In the genomic region with DNA sequence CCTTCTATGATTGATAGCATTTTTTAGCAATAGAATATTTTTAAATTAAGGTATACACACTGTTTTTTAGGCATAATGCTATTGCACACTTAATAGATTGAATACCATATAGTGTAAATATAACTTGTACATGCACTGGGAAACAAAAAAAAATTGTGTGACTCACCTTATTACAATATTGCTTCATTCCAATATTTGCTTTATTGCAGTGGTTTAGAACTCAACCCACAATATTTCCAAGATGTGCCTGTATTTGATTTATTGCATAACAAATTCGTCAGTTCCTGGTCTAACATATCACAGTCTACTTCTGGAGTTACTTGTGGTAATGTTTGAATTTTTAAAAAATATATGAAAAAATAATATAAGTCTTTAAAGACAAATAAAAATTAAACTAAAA, we compare ENCODE assay signal across 39 cellular contexts. TPM values are rescaled to one million over a fixed set of nuclear protein-coding genes. Genes with fewer than 3 reads are reported as not detected.
DNase-seq lines count a peak whose midpoint lies in the region; ATAC-seq, FAIRE-seq and TF ChIP-seq lines count a peak whose summit lies in the region.
"Had no signal": no experiment of that assay in that cellular context is flagged by ENCODE, and none has a peak within 500 bp of the region (broad histone marks: within the 10 kb centered on the region; RNA-seq: fewer than 3 reads in every experiment).

No MANE protein-coding gene starts in this region.

- H3K27me3 Mint-ChIP-seq in stimulated activated memory B cell treated with anti-CD40 and anti-IgM and Interleukin-4, amounts not matched to agents 10 μg/mL and 1 μg/mL and 100 μg/mL, for 72 hours = no peaks in the 10 kb centered on the region
- H3K27me3 Mint-ChIP-seq: activated CD8-positive, alpha-beta memory T cell treated with anti-CD3 and anti-CD28 coated beads, Interleukin-2, amount 10 ng/mL, durations not matched to agents 7 days and 5 days; activated naive CD4-positive, alpha-beta T cell treated with anti-CD3 and anti-CD28 coated beads, Interleukin-2, amount 10 ng/mL, durations not matched to agents 7 days and 5 days; naive B cell had no signal

- no peak overlapping the region for H3K9ac ChIP-seq in mammary epithelial cell (ENCODE audit: insufficient read depth, low read length)
- no peak overlapping the region for H3K9ac ChIP-seq in HepG2 (ENCODE audit: insufficient read depth, low read depth, low read length)
- H3K9ac ChIP-seq: BLaER1 had no signal

- no peaks in the 10 kb centered on the region for H3K36me3 Mint-ChIP-seq in stimulated activated memory B cell treated with anti-CD40 and anti-IgM and Interleukin-4, amounts not matched to agents 10 μg/mL and 1 μg/mL and 100 μg/mL, for 72 hours
- H3K36me3 Mint-ChIP-seq: activated CD8-positive, alpha-beta memory T cell treated with anti-CD3 and anti-CD28 coated beads, Interleukin-2, amount 10 ng/mL, durations not matched to agents 7 days and 5 days; activated naive CD4-positive, alpha-beta T cell treated with anti-CD3 and anti-CD28 coated beads, Interleukin-2, amount 10 ng/mL, durations not matched to agents 7 days and 5 days; naive B cell had no signal

- H3K36me3 ChIP-seq in mammary epithelial cell (ENCODE audit: insufficient read depth, low read length) (no peaks in the 10 kb centered on the region), HepG2 (replicated peaks in 1 of 2; ENCODE audit: control insufficient read depth in 1 of 2, insufficient read depth in 2 of 2, low read length in 2 of 2) (no peaks in the 10 kb centered on the region)
- H3K36me3 ChIP-seq: BLaER1, left lung, prostate gland, sigmoid colon, vagina had no signal

- no peaks in the 10 kb centered on the region for H3K79me2 ChIP-seq in mammary epithelial cell (ENCODE audit: insufficient read depth, low read length)
- H3K79me2 ChIP-seq in HepG2 (ENCODE audit: insufficient read depth, low read length) = no peaks in the 10 kb centered on the region

- H3K27ac ChIP-seq in mammary epithelial cell (ENCODE audit: insufficient read depth, low read depth, low read length) = no peak overlapping the region
- no peak overlapping the region for H3K27ac ChIP-seq in HepG2 (ENCODE audit: extremely low read length, insufficient read depth, low read length)
- H3K27ac ChIP-seq: BLaER1, left lung, prostate gland, sigmoid colon, testis, vagina had no signal

- no TSS peak for BruUV-seq in mammary epithelial cell (replicated peaks; lab: Mats Ljungman, UMichigan)
- BruUV-seq in HepG2 (replicated peaks; lab: Mats Ljungman, UMichigan) = no TSS peak

- POLR2A ChIA-PET in HepG2 (lab: Yijun Ruan, JAX) = no interaction called here

- TF ChIP-seq CTCF in AG10803 (conservative IDR thresholded peaks at IDR 0.05; ENCODE audit: low read length) (no peak), mammary epithelial cell (conservative IDR thresholded peaks at IDR 0.05 in 1 of 2, IDR thresholded peaks at IDR 0.05 in 1 of 2; ENCODE audit: extremely low read depth in 1 of 2, insufficient read depth in 1 of 2, low read depth in 1 of 2, low read length in 2 of 2) (no peak), HepG2 (CRISPR knock-in tag; IDR thresholded peaks at IDR 0.05) (no peak)

- DNase-seq in AG10803 (ENCODE audit: low read depth) = peak; percentile 67
- peak; percentile 86 for DNase-seq in HCEC 1CT
- peak; percentile 60 for DNase-seq in mammary epithelial cell
- DNase-seq in HepG2 (ENCODE audit: low spot score) = peak; percentile 5
- DNase-seq in AG20443 (ENCODE audit: low spot score) = no peak
- DNase-seq in dermis blood vessel endothelial cell = no peak
- DNase-seq: activated CD4-positive, alpha-beta T cell treated with anti-CD3 and anti-CD28 coated beads, Interleukin-2, amount 50 U/mL, for 1 hour; activated CD8-positive, alpha-beta memory T cell treated with anti-CD3 and anti-CD28 coated beads, Interleukin-2, amount 10 ng/mL, durations not matched to agents 7 days and 5 days; activated naive CD4-positive, alpha-beta T cell treated with anti-CD3 and anti-CD28 coated beads, Interleukin-2, amount 10 ng/mL, durations not matched to agents 7 days and 5 days; activated T-cell treated with anti-CD3 and anti-CD28 coated beads, Interleukin-2, amount 50 U/mL, for 72 hours; amygdala; Caco-2; DND-41; effector CD8-positive, alpha-beta T cell; GOT3; hippocampal formation; immature natural killer cell; left lung; naive B cell; NCI-H1105; NCI-H187 treated with DMSO at 0.1 percent for 48 hours; NCI-H2171 treated with DMSO at 0.1 percent for 48 hours; NCI-H526; SIG-M5; sigmoid colon; stimulated activated CD4-positive, alpha-beta T cell treated with anti-CD3 and anti-CD28 coated beads, Interleukin-15, amount 100 ng/mL, for 24 hours; stimulated activated naive CD4-positive, alpha-beta T cell treated with Interleukin-2 at 50 U/mL for 16 hours; SW 1271; T1000; testis had no signal

- ATAC-seq in HepG2 (no peak), HG03571 (IDR thresholded peaks at IDR 0.05; ENCODE audit: unreplicated experiment) (no peak)
- no peak for ATAC-seq in stimulated activated memory B cell treated with anti-CD40 and anti-IgM and Interleukin-4, amounts not matched to agents 10 μg/mL and 1 μg/mL and 100 μg/mL, for 72 hours
- ATAC-seq: activated CD8-positive, alpha-beta memory T cell treated with anti-CD3 and anti-CD28 coated beads, Interleukin-2, amount 10 ng/mL, durations not matched to agents 7 days and 5 days; activated T-cell treated with anti-CD3 and anti-CD28 coated beads, Interleukin-2, amount 50 U/mL, for 72 hours; left lung; Panc1 had no signal

- FAIRE-seq in HepG2 (lab: Jason Lieb, UNC) = no peak
- FAIRE-seq: GM12891 had no signal

- H2AFZ ChIP-seq in mammary epithelial cell (ENCODE audit: low read depth, low read length) (no peak overlapping the region), HepG2 (ENCODE audit: low read length) (no peak overlapping the region)

- no peaks in the 10 kb centered on the region for H3K4me1 Mint-ChIP-seq in stimulated activated memory B cell treated with anti-CD40 and anti-IgM and Interleukin-4, amounts not matched to agents 10 μg/mL and 1 μg/mL and 100 μg/mL, for 72 hours
- H3K4me1 Mint-ChIP-seq: activated CD8-positive, alpha-beta memory T cell treated with anti-CD3 and anti-CD28 coated beads, Interleukin-2, amount 10 ng/mL, durations not matched to agents 7 days and 5 days; activated naive CD4-positive, alpha-beta T cell treated with anti-CD3 and anti-CD28 coated beads, Interleukin-2, amount 10 ng/mL, durations not matched to agents 7 days and 5 days; immature natural killer cell; naive B cell had no signal

- H3K4me1 ChIP-seq in mammary epithelial cell (ENCODE audit: insufficient read depth, low read length) (peaks cover 13% of the 10 kb centered on the region), HepG2 (ENCODE audit: insufficient read depth, low read length) (peaks cover 63% of the 10 kb centered on the region)
- H3K4me1 ChIP-seq: BLaER1, left lung, prostate gland, testis, vagina had no signal

- 0% methylated on average over 1 of the region's 1 CpG for WGBS in mammary epithelial cell (ENCODE audit: low coverage, missing lambda C conversion rate)
- 49% methylated on average over 1 of the region's 1 CpG for WGBS in HepG2 (ENCODE audit: low lambda C conversion rate)

- in situ Hi-C loops in mammary epithelial cell (cut with MboI; ENCODE audit: low sequenced_read_pairs in 2 of 2) (no loop called here), HepG2 (cut with HindIII; ENCODE audit: extremely low pct_ligation_motif_present, low pct_unique_long_range_greater_than_20kb) (no loop called here)

- no peak overlapping the region for H3K4me3 Mint-ChIP-seq in stimulated activated memory B cell treated with anti-CD40 and anti-IgM and Interleukin-4, amounts not matched to agents 10 μg/mL and 1 μg/mL and 100 μg/mL, for 72 hours
- H3K4me3 Mint-ChIP-seq: activated CD8-positive, alpha-beta memory T cell treated with anti-CD3 and anti-CD28 coated beads, Interleukin-2, amount 10 ng/mL, durations not matched to agents 7 days and 5 days; activated naive CD4-positive, alpha-beta T cell treated with anti-CD3 and anti-CD28 coated beads, Interleukin-2, amount 10 ng/mL, durations not matched to agents 7 days and 5 days; activated T-cell treated with anti-CD3 and anti-CD28 coated beads, Interleukin-2, amount 50 U/mL, for 72 hours; immature natural killer cell; naive B cell had no signal

- no peaks in the 10 kb centered on the region for H3K9me3 Mint-ChIP-seq in stimulated activated memory B cell treated with anti-CD40 and anti-IgM and Interleukin-4, amounts not matched to agents 10 μg/mL and 1 μg/mL and 100 μg/mL, for 72 hours
- H3K9me3 Mint-ChIP-seq: activated naive CD4-positive, alpha-beta T cell treated with anti-CD3 and anti-CD28 coated beads, Interleukin-2, amount 10 ng/mL, durations not matched to agents 7 days and 5 days had no signal

- no peak for TF ChIP-seq RAD21 in HepG2 (CRISPR knock-in tag; IDR thresholded peaks at IDR 0.05)

- no peaks in the 10 kb centered on the region for H3K9me3 ChIP-seq in mammary epithelial cell (replicated peaks; ENCODE audit: insufficient read depth, low read length)
- H3K9me3 ChIP-seq in HepG2 (ENCODE audit: low read length) = no peaks in the 10 kb centered on the region
- H3K9me3 ChIP-seq: BLaER1, Caco-2, left lung, prostate gland, sigmoid colon, testis, vagina had no signal

- dilution Hi-C loops in mammary epithelial cell (cut with HindIII; ENCODE audit: low sequenced_read_pairs) = no loop called here

- CTCF ChIA-PET in mammary epithelial cell (lab: Charles Lee; ENCODE audit: low non-redundant PET) (no interaction called here), HepG2 (lab: Yijun Ruan, JAX; ENCODE audit: low intra/inter-chr PET ratio, low total read pairs) (no interaction called here)

- H3K27me3 ChIP-seq in mammary epithelial cell (ENCODE audit: insufficient read depth, low read length) (no peaks in the 10 kb centered on the region), HepG2 (ENCODE audit: control insufficient read depth in 1 of 2, insufficient read depth in 2 of 2, low read length in 2 of 2) (no peaks in the 10 kb centered on the region)
- H3K27me3 ChIP-seq: BLaER1, left lung, sigmoid colon, testis, vagina had no signal

- H3K4me3 ChIP-seq in AG10803 (ENCODE audit: low read length) = no peak overlapping the region
- no peak overlapping the region for H3K4me3 ChIP-seq in mammary epithelial cell (replicated peaks in 1 of 3; ENCODE audit: insufficient read depth in 1 of 3, low read depth in 2 of 3, low read length in 3 of 3)
- H3K4me3 ChIP-seq in HepG2 (replicated peaks in 1 of 3; ENCODE audit: insufficient read depth in 1 of 3, low read depth in 2 of 3, low read length in 3 of 3) = no peak overlapping the region
- H3K4me3 ChIP-seq: BLaER1, left lung, prostate gland, sigmoid colon, testis, vagina had no signal

- H3K4me2 ChIP-seq in mammary epithelial cell (ENCODE audit: insufficient read depth, low read depth, low read length) = peak overlapping the region; percentile 42
- H3K4me2 ChIP-seq in HepG2 (ENCODE audit: low read depth, low read length) = no peak overlapping the region
- H3K4me2 ChIP-seq: BLaER1 had no signal

- TF ChIP-seq EP300 in HepG2 (IDR thresholded peaks at IDR 0.05; ENCODE audit: low read depth in 2 of 2, low read length in 2 of 2) (0 out of 4 replicates have a peak, but pooled peaks of 1 of the 2 experiments have one; percentile 20), HepG2 (CRISPR knock-in tag; IDR thresholded peaks at IDR 0.05; ENCODE audit: borderline replicate concordance) (no peak)

- H4K20me1 ChIP-seq in mammary epithelial cell (ENCODE audit: insufficient read depth, low read length) (no peaks in the 10 kb centered on the region), HepG2 (ENCODE audit: insufficient read depth, low read length) (no peaks in the 10 kb centered on the region)
- H4K20me1 ChIP-seq: BLaER1 had no signal

- H3K27ac Mint-ChIP-seq in stimulated activated memory B cell treated with anti-CD40 and anti-IgM and Interleukin-4, amounts not matched to agents 10 μg/mL and 1 μg/mL and 100 μg/mL, for 72 hours = no peak overlapping the region
- H3K27ac Mint-ChIP-seq: activated CD8-positive, alpha-beta memory T cell treated with anti-CD3 and anti-CD28 coated beads, Interleukin-2, amount 10 ng/mL, durations not matched to agents 7 days and 5 days; activated naive CD4-positive, alpha-beta T cell treated with anti-CD3 and anti-CD28 coated beads, Interleukin-2, amount 10 ng/mL, durations not matched to agents 7 days and 5 days; activated T-cell treated with anti-CD3 and anti-CD28 coated beads, Interleukin-2, amount 50 U/mL, for 72 hours; immature natural killer cell; naive B cell had no signal

- intact Hi-C loops in mammary epithelial cell (cut with micrococcal nuclease) = no loop called here
- intact Hi-C loops in HepG2 (cut with micrococcal nuclease; ENCODE audit: unreplicated experiment) = no loop called here

- TF ChIP-seq POLR2A in HepG2 (IDR thresholded peaks at IDR 0.05; ENCODE audit: insufficient read depth in 1 of 2, low read depth in 2 of 2, low read length in 2 of 2) = no peak

RNA-seq across cellular contexts. Expression of a gene that starts 41.9 kb away (rescaled TPM):
- total RNA-seq in mammary epithelial cell = not detected
- not detected for polyA plus RNA-seq in mammary epithelial cell
- not detected for polyA minus RNA-seq in mammary epithelial cell
- not detected in 2 replicates for total RNA-seq in HepG2 (2016; rRNA removed; fragmentation: Illumina TruSeq; extraction: Trizol)
- total RNA-seq in HepG2 (2016; cell fraction: cytosol; rRNA removed; fragmentation: Illumina TruSeq; extraction: Trizol; ENCODE audit: low read depth) = not detected in 2 replicates
- total RNA-seq in HepG2 (2016; cell fraction: insoluble cytoplasmic fraction; rRNA removed; fragmentation: Illumina TruSeq; extraction: Trizol) = not detected in 2 replicates
- not detected in 2 replicates for total RNA-seq in HepG2 (2016; cell fraction: membrane; rRNA removed; fragmentation: Illumina TruSeq; extraction: Trizol)
- total RNA-seq in HepG2 (2016; cell fraction: nucleus; rRNA removed; fragmentation: Illumina TruSeq; extraction: Trizol) = not detected in 2 replicates
- polyA plus RNA-seq in HepG2 (2011; rRNA removed) = not detected in 2 replicates
- not detected in 2 replicates for polyA plus RNA-seq in HepG2 (2011; cell fraction: cytosol; rRNA removed)
- not detected in 2 replicates for polyA plus RNA-seq in HepG2 (2011; cell fraction: nucleus; rRNA removed)
- not detected in 2 replicates for polyA plus RNA-seq in HepG2 (2012)
- polyA plus RNA-seq in HepG2 (2016; cell fraction: cytosol; fragmentation: Illumina TruSeq; extraction: Trizol; ENCODE audit: low read depth) = not detected in 2 replicates
- not detected in 2 replicates for polyA plus RNA-seq in HepG2 (2016; cell fraction: insoluble cytoplasmic fraction; fragmentation: Illumina TruSeq; extraction: Trizol; ENCODE audit: low read depth)
- not detected in 2 replicates for polyA plus RNA-seq in HepG2 (2016; cell fraction: membrane; fragmentation: Illumina TruSeq; extraction: Trizol; ENCODE audit: low read depth)
- polyA plus RNA-seq in HepG2 (2016; cell fraction: nucleus; fragmentation: Illumina TruSeq; extraction: Trizol; ENCODE audit: insufficient read depth, low read depth) = not detected in 2 replicates
- polyA minus RNA-seq in HepG2 (2011; rRNA and poly(A)+ RNA removed; ENCODE audit: low replicate concordance) = not detected in 2 replicates
- not detected in 2 replicates for polyA minus RNA-seq in HepG2 (2011; cell fraction: cytosol; rRNA and poly(A)+ RNA removed)
- polyA minus RNA-seq in HepG2 (2011; cell fraction: nucleus; rRNA and poly(A)+ RNA removed) = not detected in 2 replicates
- total RNA-seq in dermis blood vessel endothelial cell = not detected in 2 replicates
- total RNA-seq: A673; activated CD8-positive, alpha-beta memory T cell treated with anti-CD3 and anti-CD28 coated beads, Interleukin-2, amount 10 ng/mL, durations not matched to agents 7 days and 5 days; activated T-cell treated with anti-CD3 and anti-CD28 coated beads, Interleukin-2, amount 50 U/mL, for 72 hours; Caco-2; left lung; prostate gland; sigmoid colon; testis; vagina had no signal
- polyA plus RNA-seq: esophagus, immature natural killer cell, sigmoid colon had no signal

Comparison
In these comparisons a context has a peak if more than half of its experiments do, and no peak if none do; other contexts are left out.
1. DNase-seq: peak in AG10803 (single experiment), HCEC 1CT (single experiment), mammary epithelial cell (single experiment) and HepG2 (single experiment); none in AG20443 (single experiment) and dermis blood vessel endothelial cell (single experiment).